ENCODE assay signal across 26 cellular contexts in the genomic region with DNA sequence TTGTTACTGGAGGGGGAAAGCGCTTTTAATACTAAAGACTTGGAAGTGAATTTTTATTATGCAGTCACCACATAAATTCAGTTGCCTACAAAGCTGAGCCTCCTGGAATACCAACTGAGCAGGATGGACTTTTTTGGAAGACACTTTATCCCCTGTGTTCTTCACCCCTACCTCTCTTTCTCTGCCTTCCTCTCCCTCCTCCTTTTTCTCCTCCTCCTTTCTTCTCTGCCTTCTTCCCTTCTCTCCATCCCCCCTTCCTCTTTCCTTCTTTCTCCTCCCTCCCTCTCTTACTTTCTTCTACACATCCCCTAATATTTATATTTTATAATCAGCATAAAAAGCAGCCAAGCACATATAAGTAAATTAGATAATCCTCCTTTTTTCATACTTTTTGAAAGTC. TPM values are rescaled to one million over a fixed set of nuclear protein-coding genes. Genes with fewer than 3 reads are reported as not detected.
DNase-seq lines count a peak whose midpoint lies in the region; ATAC-seq and TF ChIP-seq lines count a peak whose summit lies in the region.
"Had no signal": no experiment of that assay in that cellular context is flagged by ENCODE, and none has a peak within 500 bp of the region (broad histone marks: within the 10 kb centered on the region; RNA-seq: fewer than 3 reads in every experiment).

No MANE protein-coding gene starts in this region.

- DNase-seq in left ventricle myocardium inferior: no peak
- DNase-seq in right cardiac atrium: no peak
- no peak for DNase-seq in T-helper 17 cell
- DNase-seq in naive B cell: no peak
- no peak for DNase-seq in left lobe of liver (ENCODE audit: low spot score)
- no peak for DNase-seq in suprapubic skin (ENCODE audit: low spot score in 2 of 2)
- DNase-seq in H7: no peak
- DNase-seq: activated CD8-positive, alpha-beta memory T cell treated with anti-CD3 and anti-CD28 coated beads for 24 hours; activated naive CD4-positive, alpha-beta T cell treated with anti-CD3 and anti-CD28 coated beads, Interleukin-2, amount 50 U/mL, for 16 hours; activated T-cell treated with anti-CD3 and anti-CD28 coated beads, Interleukin-2, amount 50 U/mL, for 1 hour; central memory CD4-positive, alpha-beta T cell; glutamatergic neuron; HFFc6; KBM-7; kidney; MM.1S; NCI-H1417; NCI-H2081 treated with DMSO at 0.1 percent for 48 hours; NCI-H446; NCI-H82; stimulated activated CD4-positive, alpha-beta T cell treated with anti-CD3 and anti-CD28 coated beads, Interleukin-1b, Interleukin-23, amount 100 ng/mL, for 48 hours; T1000 had no signal

- H3K9me3 ChIP-seq in left ventricle myocardium inferior (replicated peaks): no peaks in the 10 kb centered on the region
- H3K9me3 ChIP-seq in right cardiac atrium (ENCODE audit: control insufficient read depth, low read length): no peaks in the 10 kb centered on the region
- H3K9me3 ChIP-seq in T-helper 17 cell (ENCODE audit: control insufficient read depth, low read length, poor library complexity, severe bottlenecking): no peaks in the 10 kb centered on the region
- no peaks in the 10 kb centered on the region for H3K9me3 ChIP-seq in suprapubic skin
- H3K9me3 ChIP-seq: thoracic aorta had no signal

- 74% methylated on average over 1 of the region's 1 CpG for WGBS in right cardiac atrium
- 69% methylated on average over 1 of the region's 1 CpG for WGBS in suprapubic skin

- TF ChIP-seq POLR2A in suprapubic skin (IDR thresholded peaks at IDR 0.05): no peak

- H3K4me3 ChIP-seq in left ventricle myocardium inferior (no peak overlapping the region), right cardiac atrium (ENCODE audit: low read length) (no peak overlapping the region), suprapubic skin (no peak overlapping the region), H7 (ENCODE audit: insufficient read depth, low read depth, low read length) (no peak overlapping the region)
- H3K4me3 ChIP-seq: lung, skin epidermis, thoracic aorta had no signal

- peak overlapping the region; percentile 97 for H3K27ac Mint-ChIP-seq in T-helper 17 cell
- peak overlapping the region; percentile 53 to 96 (median 77) for H3K27ac Mint-ChIP-seq in naive B cell
- H3K27ac Mint-ChIP-seq: HFFc6 had no signal

- no peak for ATAC-seq in right cardiac atrium
- ATAC-seq in T-helper 17 cell: no peak
- no peak for ATAC-seq in naive B cell (ENCODE audit: low read depth in 2 of 2)
- no peak for ATAC-seq in left lobe of liver
- ATAC-seq: SK-N-SH treated with all-trans-retinoic acid at 6 μM for 48 hours had no signal

- peaks cover 13% of the 10 kb centered on the region for H3K36me3 ChIP-seq in left ventricle myocardium inferior
- peaks cover 6% of the 10 kb centered on the region for H3K36me3 ChIP-seq in suprapubic skin
- H3K36me3 ChIP-seq in H7 (replicated peaks; ENCODE audit: control insufficient read depth, insufficient read depth, low read length): no peaks in the 10 kb centered on the region

- H3K27me3 Mint-ChIP-seq in T-helper 17 cell (no peaks in the 10 kb centered on the region), naive B cell (no peaks in the 10 kb centered on the region)

- intact Hi-C loops in left ventricle myocardium inferior (cut with micrococcal nuclease) (no loop called here), right cardiac atrium (cut with DNase I) (no loop called here)

- peaks cover 76% of the 10 kb centered on the region for H3K4me1 ChIP-seq in left ventricle myocardium inferior
- H3K4me1 ChIP-seq in right cardiac atrium (ENCODE audit: control insufficient read depth, insufficient read depth, low read length): peaks cover 9% of the 10 kb centered on the region
- peaks cover 70% of the 10 kb centered on the region for H3K4me1 ChIP-seq in suprapubic skin

- H3K36me3 Mint-ChIP-seq in T-helper 17 cell (ENCODE audit: low read depth): peaks cover 5% of the 10 kb centered on the region
- H3K36me3 Mint-ChIP-seq in naive B cell: peaks cover 0 to under 1% of the 10 kb centered on the region in 2 donors

- H3K4me1 Mint-ChIP-seq in T-helper 17 cell (peaks cover 56% of the 10 kb centered on the region), naive B cell (peaks cover 46 to 68% (median 68%) of the 10 kb centered on the region in 3 donors)

- TF ChIP-seq CTCF in left ventricle myocardium inferior (IDR thresholded peaks at IDR 0.05; ENCODE audit: borderline replicate concordance): no peak
- TF ChIP-seq CTCF in suprapubic skin (IDR thresholded peaks at IDR 0.05): no peak

- H3K4me3 Mint-ChIP-seq in T-helper 17 cell (peak overlapping the region; percentile 81), naive B cell (peak overlapping the region; percentile 13 to 87 (median 66))
- H3K4me3 Mint-ChIP-seq: HFFc6 had no signal

- no peak for TF ChIP-seq EP300 in suprapubic skin (IDR thresholded peaks at IDR 0.05)

- H3K9me3 Mint-ChIP-seq in naive B cell: no peaks in the 10 kb centered on the region
- H3K9me3 Mint-ChIP-seq: HFFc6 had no signal

- H3K27me3 ChIP-seq in left ventricle myocardium inferior (ENCODE audit: low read depth) (no peaks in the 10 kb centered on the region), right cardiac atrium (ENCODE audit: control insufficient read depth, insufficient read depth) (no peaks in the 10 kb centered on the region), suprapubic skin (no peaks in the 10 kb centered on the region), H7 (ENCODE audit: control insufficient read depth, insufficient read depth, low read length) (no peaks in the 10 kb centered on the region)

- H3K27ac ChIP-seq in left ventricle myocardium inferior (replicated peaks) (peak overlapping the region; percentile 37), right cardiac atrium (ENCODE audit: low read length) (no peak overlapping the region), suprapubic skin (no peak overlapping the region)
- H3K27ac ChIP-seq: thoracic aorta had no signal

RNA-seq across cellular contexts. Expression of gene MAP3K1, which starts 39.6 kb away (rescaled TPM):
- 5.7 TPM for total RNA-seq in left ventricle myocardium inferior
- 1 to 10 TPM; 5.4 to 9.0 (median 8.4) TPM for total RNA-seq in right cardiac atrium
- 2.7 TPM for polyA plus RNA-seq in right cardiac atrium
- 100 to 1,000 TPM in 1 of 2 donors, 10 to 100 TPM in 1; 99.2 to 120 TPM for total RNA-seq in T-helper 17 cell
- 100 to 1,000 TPM in 1 of 6 donors, 10 to 100 TPM in 5; 39.8 to 106 (median 90.2) TPM for polyA plus RNA-seq in naive B cell (ENCODE audit: low read depth in 6 of 6)
- total RNA-seq in left lobe of liver: 5.8 TPM
- total RNA-seq in suprapubic skin: 10 to 100 TPM; 48.4 to 89.2 (median 61.1) TPM
- 18.9 and 21.2 TPM in 2 replicates for total RNA-seq in H7 (2014; rRNA removed; shearing (Covaris generic))

RNA-seq across cellular contexts. Expression of gene SETD9, which starts 54.5 kb away (rescaled TPM):
- 16.3 TPM for total RNA-seq in left ventricle myocardium inferior
- total RNA-seq in right cardiac atrium: 10 to 100 TPM; 11.6 to 17.0 (median 14.3) TPM
- polyA plus RNA-seq in right cardiac atrium: 8.3 TPM
- total RNA-seq in T-helper 17 cell: 1 to 10 TPM; 3.5 to 4.5 TPM
- polyA plus RNA-seq in naive B cell (ENCODE audit: low read depth in 6 of 6): 10 to 100 TPM in 1 of 6 donors, 1 to 10 TPM in 5; 1.6 to 10.2 (median 7.3) TPM
- 7.1 TPM for total RNA-seq in left lobe of liver
- 10 to 100 TPM in 2 of 4 donors, 1 to 10 TPM in 2; 6.3 to 14.4 (median 8.7) TPM for total RNA-seq in suprapubic skin
- total RNA-seq in H7 (2014; rRNA removed; shearing (Covaris generic)): 10.1 and 14.4 TPM in 2 replicates
